In genomic region chr3:73868688-73869315, GRCh38 we compare ENCODE assay signal across 8 cellular contexts.
DNase-seq lines count a peak whose midpoint lies in the region; ATAC-seq and TF ChIP-seq lines count a peak whose summit lies in the region.

No MANE protein-coding gene starts in this region.

- H3K4me1 ChIP-seq in HCT116 (ENCODE audit: control insufficient read depth in 1 of 2, insufficient read depth in 2 of 2, low read length in 2 of 2) (no peaks in the 10 kb centered on the region), foreskin keratinocyte (no peaks in the 10 kb centered on the region)

- H3K27me3 Mint-ChIP-seq in natural killer cell (ENCODE audit: low read depth in 2 of 2): no peaks in the 10 kb centered on the region

- H3K9me2 ChIP-seq in HCT116 (ENCODE audit: insufficient read depth): no peaks in the 10 kb centered on the region

- no peaks in the 10 kb centered on the region for H3K27me3 ChIP-seq in HCT116 (ENCODE audit: insufficient read depth, low read length)
- H3K27me3 ChIP-seq in foreskin keratinocyte: no peaks in the 10 kb centered on the region

- RAD21 ChIA-PET in HCT116 (lab: Charles Lee; ENCODE audit: low non-redundant PET in 1 of 2, low total read pairs in 2 of 2, uncharacterized antibody in 2 of 2, unreplicated experiment in 2 of 2): no interaction called here

- H3K27ac ChIP-seq in HCT116 (ENCODE audit: low read depth, low read length) (no peak overlapping the region), foreskin keratinocyte (no peak overlapping the region)

- DNase-seq in AG08396 (ENCODE audit: low spot score) (peak; percentile 22), HCT116 (ENCODE audit: low read depth, low spot score) (no peak), RPMI7951 (ENCODE audit: low read depth) (peak; percentile 39), foreskin keratinocyte (peak in 1 of 2 donors; percentile 29), renal cortical epithelial cell (ENCODE audit: low read depth) (peak; percentile 15), natural killer cell (no peak)
- no peak for DNase-seq in NK-92 treated with Interleukin-12 subunit alpha and Interleukin-12 subunit beta, amount 100 ng/mL, for 24 hours (lab: John Stamatoyannopoulos, UW)
- DNase-seq in activated CD8-positive, alpha-beta memory T cell treated with anti-CD3 and anti-CD28 coated beads for 24 hours: no peak

- TF ChIP-seq CTCF in HCT116 (IDR thresholded peaks at IDR 0.05 in 2 of 3, conservative IDR thresholded peaks at IDR 0.05 in 1 of 3; ENCODE audit: borderline replicate concordance in 1 of 3, insufficient read depth in 1 of 3, low read depth in 2 of 3, low read length in 2 of 3): peak in 2 of 3 experiments; percentile 19 to 46; a peak in 4 of 6 replicates
- peak; percentile 77 for TF ChIP-seq CTCF in foreskin keratinocyte (conservative IDR thresholded peaks at IDR 0.05)
- TF ChIP-seq CTCF in natural killer cell (IDR thresholded peaks at IDR 0.05): no peak

- no peak overlapping the region for H3K27ac Mint-ChIP-seq in natural killer cell

- TF ChIP-seq POLR2A in HCT116 (IDR thresholded peaks at IDR 0.05; ENCODE audit: borderline replicate concordance, extremely low read depth, insufficient read depth, insufficient read length): no peak

- intact Hi-C loops in HCT116 (cut with micrococcal nuclease) (loop anchor here (5.0 kb wide), 1 partner anchor 1303 kb away; no protein-coding TSS in a partner anchor), natural killer cell (cut with micrococcal nuclease) (no loop called here)

- no peak overlapping the region for H3K4me3 Mint-ChIP-seq in natural killer cell

- H3K79me2 ChIP-seq in HCT116 (ENCODE audit: insufficient read depth, low read length): no peaks in the 10 kb centered on the region

- H4K20me1 ChIP-seq in HCT116 (ENCODE audit: insufficient read depth): no peaks in the 10 kb centered on the region

- no TSS peak for BruUV-seq in HCT116 (replicated peaks; lab: Mats Ljungman, UMichigan)

- ATAC-seq in HCT116 (no peak), foreskin keratinocyte (peak; percentile 55), natural killer cell (no peak)

- POLR2A ChIA-PET in HCT116 (lab: Charles Lee): no interaction called here

- no peaks in the 10 kb centered on the region for H3K36me3 ChIP-seq in HCT116 (ENCODE audit: control insufficient read depth in 1 of 2, insufficient read depth in 2 of 2, low read length in 2 of 2)

- H3K4me1 Mint-ChIP-seq in natural killer cell: no peaks in the 10 kb centered on the region

- H3K9me3 ChIP-seq in HCT116 (ENCODE audit: control insufficient read depth in 1 of 2, insufficient read depth in 1 of 2, low read depth in 1 of 2, low read length in 2 of 2): peaks cover 4 to 11% of the 10 kb centered on the region in 2 experiments; a peak in 2 of 4 replicates

- TF ChIP-seq RAD21 in HCT116 (IDR thresholded peaks at IDR 0.05; ENCODE audit: low read depth): peak; percentile 27; the same call in 1 of the 2 replicates

- peaks cover 6 to 10% of the 10 kb centered on the region in 2 donors for H3K9me3 Mint-ChIP-seq in natural killer cell

- H3K4me2 ChIP-seq in HCT116 (ENCODE audit: low read length): no peak overlapping the region

- H3K36me3 Mint-ChIP-seq in natural killer cell: no peaks in the 10 kb centered on the region

- no peak overlapping the region for H3K9ac ChIP-seq in HCT116 (ENCODE audit: low read length)

- H2AFZ ChIP-seq in HCT116 (ENCODE audit: low read depth, low read length, poor library complexity, severe bottlenecking): no peak overlapping the region

- no peak overlapping the region for H3K4me3 ChIP-seq in HCT116 (replicated peaks in 1 of 2; ENCODE audit: low read depth in 1 of 2, low read length in 2 of 2)

- CTCF ChIA-PET in HCT116 (lab: Charles Lee): no interaction called here

TF ChIP-seq in HCT116, 20 proteins besides CTCF, POLR2A, EP300 and RAD21:
- TF ChIP-seq, protein P1, sequence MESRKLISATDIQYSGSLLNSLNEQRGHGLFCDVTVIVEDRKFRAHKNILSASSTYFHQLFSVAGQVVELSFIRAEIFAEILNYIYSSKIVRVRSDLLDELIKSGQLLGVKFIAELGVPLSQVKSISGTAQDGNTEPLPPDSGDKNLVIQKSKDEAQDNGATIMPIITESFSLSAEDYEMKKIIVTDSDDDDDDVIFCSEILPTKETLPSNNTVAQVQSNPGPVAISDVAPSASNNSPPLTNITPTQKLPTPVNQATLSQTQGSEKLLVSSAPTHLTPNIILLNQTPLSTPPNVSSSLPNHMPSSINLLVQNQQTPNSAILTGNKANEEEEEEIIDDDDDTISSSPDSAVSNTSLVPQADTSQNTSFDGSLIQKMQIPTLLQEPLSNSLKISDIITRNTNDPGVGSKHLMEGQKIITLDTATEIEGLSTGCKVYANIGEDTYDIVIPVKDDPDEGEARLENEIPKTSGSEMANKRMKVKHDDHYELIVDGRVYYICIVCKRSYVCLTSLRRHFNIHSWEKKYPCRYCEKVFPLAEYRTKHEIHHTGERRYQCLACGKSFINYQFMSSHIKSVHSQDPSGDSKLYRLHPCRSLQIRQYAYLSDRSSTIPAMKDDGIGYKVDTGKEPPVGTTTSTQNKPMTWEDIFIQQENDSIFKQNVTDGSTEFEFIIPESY (IDR thresholded peaks at IDR 0.05; ENCODE audit: extremely low read depth, insufficient replicate concordance, low read length): no peak
TF ChIP-seq in HCT116: peak in this region for 0.

Comparison
In these comparisons a context has a peak if more than half of its experiments do, and no peak if none do; other contexts are left out.
1. DNase-seq: peak in AG08396 (single experiment), RPMI7951 (single experiment) and renal cortical epithelial cell (single experiment); none in HCT116 (single experiment), natural killer cell (single experiment), NK-92 treated with Interleukin-12 subunit alpha and Interleukin-12 subunit beta, amount 100 ng/mL, for 24 hours (single experiment) and activated CD8-positive, alpha-beta memory T cell treated with anti-CD3 and anti-CD28 coated beads for 24 hours (single experiment).